ENCODE assay signal across 8 cellular contexts in the genomic region with DNA sequence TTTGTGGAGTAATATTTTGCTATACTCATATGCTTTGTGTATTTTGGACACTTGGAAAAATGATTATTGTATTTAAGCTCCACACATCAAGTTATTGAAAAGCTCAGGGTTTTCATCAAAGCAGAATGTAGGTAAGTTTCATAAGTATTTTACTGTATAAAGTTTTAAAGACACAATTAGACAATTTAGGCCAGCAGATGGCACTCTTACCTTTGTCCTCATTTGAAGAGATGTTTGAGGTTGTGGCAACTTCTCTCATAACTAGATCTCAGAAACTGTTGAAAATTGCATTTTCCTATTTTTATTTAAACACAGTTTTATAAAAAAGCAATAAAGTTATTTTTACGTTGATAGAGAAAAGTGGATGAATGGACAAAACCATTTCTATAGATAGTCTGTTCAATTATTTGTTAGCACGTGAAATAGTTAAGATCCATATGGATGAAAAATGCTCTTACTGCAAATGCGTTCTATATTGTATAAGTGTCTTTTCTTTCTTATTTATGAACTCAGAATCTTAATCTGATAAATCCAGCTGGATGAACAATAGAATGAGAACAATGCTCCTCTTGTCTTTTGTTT.
DNase-seq lines count a peak whose midpoint lies in the region; ATAC-seq and TF ChIP-seq lines count a peak whose summit lies in the region.

No MANE protein-coding gene starts in this region.

- no peaks in the 10 kb centered on the region for H3K36me3 ChIP-seq in OCI-LY7 (ENCODE audit: insufficient read depth, low read length)
- H3K36me3 ChIP-seq in lung (ENCODE audit: control insufficient read depth in 2 of 2, insufficient read depth in 2 of 2, low read length in 2 of 2), result no peaks in the 10 kb centered on the region

- H3K27me3 ChIP-seq in lung (ENCODE audit: control insufficient read depth, insufficient read depth), result no peaks in the 10 kb centered on the region

- POLR2A ChIA-PET in OCI-LY7 (lab: Charles Lee), result interaction anchor here (0.7 kb wide), 1 partner anchor 181 kb away, joined by 3 read pairs; no protein-coding TSS in a partner anchor

- no peaks in the 10 kb centered on the region for H3K79me2 ChIP-seq in OCI-LY7 (ENCODE audit: insufficient read depth, low read depth, low read length)

- no peak overlapping the region for H2AFZ ChIP-seq in OCI-LY7 (ENCODE audit: low read length)

- CTCF ChIA-PET in OCI-LY7 (lab: Charles Lee; ENCODE audit: unreplicated experiment), result no interaction called here

- TF ChIP-seq CTCF in OCI-LY7 (conservative IDR thresholded peaks at IDR 0.05; ENCODE audit: low read length) (peak; percentile 89), lung (IDR thresholded peaks at IDR 0.05; ENCODE audit: control extremely low read depth, extremely low read depth) (peak; percentile 46)

- H3K27ac ChIP-seq in OCI-LY7 (ENCODE audit: low read depth, low read length, poor library complexity, severe bottlenecking) (no peak overlapping the region), lung (ENCODE audit: low read depth in 1 of 2, low read length in 1 of 2) (no peak overlapping the region)

- H3K4me1 ChIP-seq in OCI-LY7 (ENCODE audit: insufficient read depth, low read length, poor library complexity, severe bottlenecking) (no peaks in the 10 kb centered on the region), lung (ENCODE audit: control insufficient read depth in 2 of 2, insufficient read depth in 2 of 2, low read length in 2 of 2) (peaks cover 2 to 4% of the 10 kb centered on the region in 2 donors)

- no peak overlapping the region for H3K4me2 ChIP-seq in OCI-LY7 (ENCODE audit: low read length)

- no peak for ATAC-seq in lung (ENCODE audit: insufficient read depth, low FRiP score)
- ATAC-seq in GM21515 (IDR thresholded peaks at IDR 0.05; ENCODE audit: unreplicated experiment), result no peak

- no TSS peak for BruUV-seq in OCI-LY7 (replicated peaks; lab: Mats Ljungman, UMichigan)

- DNase-seq in SIG-M5 treated with dmso at 0.1 percent for 504 hours (lab: John Stamatoyannopoulos, UW; ENCODE audit: unreplicated experiment) (peak; percentile 48), SIG-M5 (lab: John Stamatoyannopoulos, UW) (no peak), HT-29 (ENCODE audit: low spot score) (peak; percentile 65), OCI-LY7 (ENCODE audit: low spot score) (peak; percentile 45), dedifferentiated amniotic fluid mesenchymal stem cell (ENCODE audit: extremely low spot score) (peak; percentile 87), lung (ENCODE audit: low spot score) (no peak), GF-D8 (lab: John Stamatoyannopoulos, UW) (no peak)

- no peak overlapping the region for H3K4me3 ChIP-seq in OCI-LY7 (ENCODE audit: low read depth, low read length, poor library complexity, severe bottlenecking)
- H3K4me3 ChIP-seq in lung, result no peak overlapping the region

- no peaks in the 10 kb centered on the region for H3K9me3 ChIP-seq in OCI-LY7 (ENCODE audit: low read length)
- peaks cover 0 to 2% of the 10 kb centered on the region in 2 donors for H3K9me3 ChIP-seq in lung (ENCODE audit: control insufficient read depth in 2 of 2, insufficient read depth in 1 of 2, low read length in 1 of 2)

- H4K20me1 ChIP-seq in OCI-LY7 (ENCODE audit: insufficient read depth, low read length), result no peaks in the 10 kb centered on the region

- no peaks in the 10 kb centered on the region for H3K9me2 ChIP-seq in OCI-LY7 (ENCODE audit: insufficient read depth, low read length)

- intact Hi-C loops in OCI-LY7 (cut with micrococcal nuclease; ENCODE audit: unreplicated experiment), result loop anchor here (2.0 kb wide), 1 partner anchor 482 kb away; no protein-coding TSS in a partner anchor

- 61 to 73% methylated on average over 3 of the region's 3 CpGs for WGBS in lung, 2 donors

Comparison
In these comparisons a context has a peak if more than half of its experiments do, and no peak if none do; other contexts are left out.
1. DNase-seq: peak in SIG-M5 treated with dmso at 0.1 percent for 504 hours (single experiment), HT-29 (single experiment), OCI-LY7 (single experiment) and dedifferentiated amniotic fluid mesenchymal stem cell (single experiment); none in SIG-M5 (single experiment), lung (single experiment) and GF-D8 (single experiment).